ENCODE assay signal across 8 cellular contexts in the genomic region with DNA sequence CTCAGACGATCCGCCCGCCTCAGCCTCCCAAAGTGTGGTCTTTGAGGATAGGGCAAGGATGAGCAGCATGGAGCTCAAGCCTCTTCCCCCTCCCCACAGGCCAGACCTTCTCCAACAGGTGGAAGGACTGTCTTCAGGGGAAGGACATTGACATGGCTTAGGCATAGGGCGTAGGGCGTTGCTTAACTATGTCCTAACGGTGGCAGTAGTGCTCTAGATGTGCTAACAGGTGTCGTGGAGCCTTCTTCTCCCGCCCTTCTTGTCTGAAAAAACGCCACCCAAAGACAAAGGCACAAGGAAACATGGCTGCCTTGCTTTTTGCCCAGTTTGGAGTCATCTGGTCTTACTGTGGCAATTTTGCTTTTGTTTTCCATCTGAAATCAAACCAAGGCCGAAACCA.
DNase-seq lines count a peak whose midpoint lies in the region; ATAC-seq and TF ChIP-seq lines count a peak whose summit lies in the region.

No MANE protein-coding gene starts in this region.

- ATAC-seq in HG02885 (IDR thresholded peaks at IDR 0.05; ENCODE audit: poor library complexity, unreplicated experiment) (peak; percentile 75), naive B cell (ENCODE audit: low read depth in 2 of 2) (peak in 1 of 2 donors; percentile 76), HG02938 (IDR thresholded peaks at IDR 0.05; ENCODE audit: unreplicated experiment) (no peak), HG03175 (IDR thresholded peaks at IDR 0.05; ENCODE audit: unreplicated experiment) (no peak)
- no peak for ATAC-seq in stimulated activated effector memory CD8-positive, alpha-beta T cell treated with anti-CD3 and anti-CD28 coated beads, Interleukin-12 subunit alpha, Interleukin-12 subunit beta, amount 100 ng/mL, for 72 hours

- peak overlapping the region in 6 of 8 donors; percentile 74 to 93 (median 90) for H3K4me3 Mint-ChIP-seq in naive B cell
- H3K4me3 Mint-ChIP-seq in stimulated activated effector memory CD8-positive, alpha-beta T cell treated with anti-CD3 and anti-CD28 coated beads, Interleukin-12 subunit alpha, Interleukin-12 subunit beta, amount 100 ng/mL, for 72 hours, result no peak overlapping the region

- TF ChIP-seq CTCF in GM13976 (IDR thresholded peaks at IDR 0.05; ENCODE audit: borderline replicate concordance, control extremely low read depth, extremely low read depth, insufficient read depth, missing control alignments), result peak; percentile 64

- no peaks in the 10 kb centered on the region for H3K27me3 Mint-ChIP-seq in naive B cell

- H3K36me3 Mint-ChIP-seq in naive B cell, result peaks cover 0 to 16% of the 10 kb centered on the region in 2 donors
- no peaks in the 10 kb centered on the region for H3K36me3 Mint-ChIP-seq in stimulated activated effector memory CD8-positive, alpha-beta T cell treated with anti-CD3 and anti-CD28 coated beads, Interleukin-12 subunit alpha, Interleukin-12 subunit beta, amount 100 ng/mL, for 72 hours

- DNase-seq in GM13976 (ENCODE audit: low spot score) (peak; percentile 31), naive B cell (peak; percentile 82), dermis blood vessel endothelial cell (no peak)
- peak; percentile 61 for DNase-seq in activated gamma-delta T cell treated with anti-CD3 and anti-CD28 coated beads, Interleukin-2, amount 50 U/mL, for 16 hours (ENCODE audit: low read depth)
- no peak for DNase-seq in stimulated activated effector memory CD8-positive, alpha-beta T cell treated with anti-CD3 and anti-CD28 coated beads, Interleukin-12 subunit alpha, Interleukin-12 subunit beta, amount 100 ng/mL, for 72 hours (ENCODE audit: low spot score in 2 of 2)

- in situ Hi-C loops in GM13976 (cut with MboI; ENCODE audit: low sequenced_read_pairs, unreplicated experiment), result no loop called here

- peaks cover 0 to 28% (median 0%) of the 10 kb centered on the region in 3 donors for H3K4me1 Mint-ChIP-seq in naive B cell
- H3K4me1 Mint-ChIP-seq in stimulated activated effector memory CD8-positive, alpha-beta T cell treated with anti-CD3 and anti-CD28 coated beads, Interleukin-12 subunit alpha, Interleukin-12 subunit beta, amount 100 ng/mL, for 72 hours, result no peaks in the 10 kb centered on the region

- H3K9me3 Mint-ChIP-seq in naive B cell, result peaks cover 0 to 13% (median 5%) of the 10 kb centered on the region in 7 donors
- no peaks in the 10 kb centered on the region for H3K9me3 Mint-ChIP-seq in stimulated activated effector memory CD8-positive, alpha-beta T cell treated with anti-CD3 and anti-CD28 coated beads, Interleukin-12 subunit alpha, Interleukin-12 subunit beta, amount 100 ng/mL, for 72 hours

- peak overlapping the region in 5 of 6 donors; percentile 54 to 96 (median 79) for H3K27ac Mint-ChIP-seq in naive B cell
- H3K27ac Mint-ChIP-seq in stimulated activated effector memory CD8-positive, alpha-beta T cell treated with anti-CD3 and anti-CD28 coated beads, Interleukin-12 subunit alpha, Interleukin-12 subunit beta, amount 100 ng/mL, for 72 hours, result no peak overlapping the region

Comparison
In these comparisons a context has a peak if more than half of its experiments do, and no peak if none do; other contexts are left out.
1. DNase-seq: peak in GM13976 (single experiment), activated gamma-delta T cell treated with anti-CD3 and anti-CD28 coated beads, Interleukin-2, amount 50 U/mL, for 16 hours (single experiment) and naive B cell (single experiment); none in dermis blood vessel endothelial cell (single experiment) and stimulated activated effector memory CD8-positive, alpha-beta T cell treated with anti-CD3 and anti-CD28 coated beads, Interleukin-12 subunit alpha, Interleukin-12 subunit beta, amount 100 ng/mL, for 72 hours (0 of 2).